ENCODE assay signal across 8 cellular contexts in genomic region chr1:9538669-9539164, GRCh38. TPM values are rescaled to one million over a fixed set of nuclear protein-coding genes. Genes with fewer than 3 reads are reported as not detected.
DNase-seq lines count a peak whose midpoint lies in the region; FAIRE-seq and TF ChIP-seq lines count a peak whose summit lies in the region.

No MANE protein-coding gene starts in this region.

- H3K27me3 ChIP-seq in AG04450 (ENCODE audit: control insufficient read depth, insufficient read depth, low read length), result no peaks in the 10 kb centered on the region
- no peaks in the 10 kb centered on the region for H3K27me3 ChIP-seq in colonic mucosa

- H3K9ac ChIP-seq in colonic mucosa (ENCODE audit: low read depth in 2 of 2, low read length in 2 of 2), result peak overlapping the region; percentile 43 to 49

- FAIRE-seq in HTR-8/SVneo (lab: Jason Lieb, UNC), result no peak

- H3K79me2 ChIP-seq in OCI-LY7 (ENCODE audit: insufficient read depth, low read depth, low read length), result peaks cover 40% of the 10 kb centered on the region

- no peak for TF ChIP-seq CTCF in AG04450 (IDR thresholded peaks at IDR 0.05; ENCODE audit: low read depth, low read length)
- no peak for TF ChIP-seq CTCF in OCI-LY7 (conservative IDR thresholded peaks at IDR 0.05; ENCODE audit: low read length)
- no peak for TF ChIP-seq CTCF in colonic mucosa (IDR thresholded peaks at IDR 0.05)
- TF ChIP-seq CTCF in nephron progenitor cell (IDR thresholded peaks at IDR 0.05), result no peak

- DNase-seq in AG04450 (ENCODE audit: low read depth, low spot score), result no peak
- no peak for DNase-seq in OCI-LY7 (ENCODE audit: low spot score)
- DNase-seq in colonic mucosa, result peak; percentile 38
- DNase-seq in nephron progenitor cell, result peak; percentile 18
- no peak for DNase-seq in HTR-8/SVneo (ENCODE audit: insufficient read length, low spot score)
- DNase-seq in inferior parietal cortex (ENCODE audit: extremely low spot score), result no peak
- DNase-seq in NOMO-1 treated with dmso at 0.1 percent for 144 hours (lab: John Stamatoyannopoulos, UW; ENCODE audit: unreplicated experiment), result no peak
- no peak for DNase-seq in NCI-H748 treated with DMSO at 0.1 percent for 48 hours (lab: John Stamatoyannopoulos, UW)

- peak overlapping the region; percentile 65 for H3K4me3 Mint-ChIP-seq in nephron progenitor cell

- POLR2A ChIA-PET in AG04450 (lab: Yijun Ruan, JAX) (interaction anchor here (0.6 to 1.5 kb wide), 4 partner anchors 12 to 249 kb away, joined by 4 to 8 read pairs (median 6); no protein-coding TSS in a partner anchor), OCI-LY7 (lab: Charles Lee) (interaction anchor here (1.0 to 1.9 kb wide), 7 partner anchors 16 to 113 kb away, joined by 3 to 10 read pairs (median 4); no protein-coding TSS in a partner anchor)

- no TSS peak for BruUV-seq in OCI-LY7 (replicated peaks; lab: Mats Ljungman, UMichigan)

- CTCF ChIA-PET in AG04450 (lab: Charles Lee), result no interaction called here
- CTCF ChIA-PET in OCI-LY7 (lab: Charles Lee; ENCODE audit: unreplicated experiment), result interaction anchor here (0.9 to 1.0 kb wide), 2 partner anchors 13 to 21 kb away, joined by 3 to 4 read pairs; no protein-coding TSS in a partner anchor

- H3K4me1 Mint-ChIP-seq in nephron progenitor cell, result peaks cover 26% of the 10 kb centered on the region

- no peak overlapping the region for H3K4me3 ChIP-seq in AG04450 (ENCODE audit: low read depth, low read length)
- H3K4me3 ChIP-seq in OCI-LY7 (ENCODE audit: low read depth, low read length, poor library complexity, severe bottlenecking), result peak overlapping the region; percentile 18
- no peak overlapping the region for H3K4me3 ChIP-seq in colonic mucosa

- peaks cover 13% of the 10 kb centered on the region for H3K36me3 Mint-ChIP-seq in nephron progenitor cell (ENCODE audit: low read depth)

- peak overlapping the region; percentile 69; the same call in 1 of the 2 replicates for H2AFZ ChIP-seq in OCI-LY7 (ENCODE audit: low read length)

- intact Hi-C loops in OCI-LY7 (cut with micrococcal nuclease; ENCODE audit: unreplicated experiment) (loop anchor here (1.0 to 5.0 kb wide), 4 partner anchors 22 to 50 kb away; partner anchors contain the start of gene TMEM201), colonic mucosa (cut with DNase I) (no loop called here)

- H3K27ac Mint-ChIP-seq in nephron progenitor cell, result peak overlapping the region; percentile 83

- H3K9me3 Mint-ChIP-seq in nephron progenitor cell, result peaks cover 4% of the 10 kb centered on the region

- peak overlapping the region; percentile 39 for H3K27ac ChIP-seq in AG04450 (ENCODE audit: low read depth, low read length)
- peak overlapping the region; percentile 77 for H3K27ac ChIP-seq in OCI-LY7 (ENCODE audit: low read depth, low read length, poor library complexity, severe bottlenecking)
- H3K27ac ChIP-seq in colonic mucosa, result peak overlapping the region; percentile 64

- H4K20me1 ChIP-seq in OCI-LY7 (ENCODE audit: insufficient read depth, low read length), result peaks cover 11% of the 10 kb centered on the region; the same call in 1 of the 2 replicates

- no peaks in the 10 kb centered on the region for H3K9me2 ChIP-seq in OCI-LY7 (ENCODE audit: insufficient read depth, low read length)

- no peaks in the 10 kb centered on the region for H3K27me3 Mint-ChIP-seq in nephron progenitor cell (ENCODE audit: low read depth, poor library complexity)

- H3K36me3 ChIP-seq in OCI-LY7 (ENCODE audit: insufficient read depth, low read length), result peaks cover 17% of the 10 kb centered on the region
- H3K36me3 ChIP-seq in colonic mucosa, result no peaks in the 10 kb centered on the region

- H3K9me3 ChIP-seq in AG04450 (ENCODE audit: control insufficient read depth, insufficient read depth, low read length) (no peaks in the 10 kb centered on the region; the same call in 1 of the 2 replicates), OCI-LY7 (ENCODE audit: low read length) (no peaks in the 10 kb centered on the region), colonic mucosa (no peaks in the 10 kb centered on the region)

- H3K4me2 ChIP-seq in OCI-LY7 (ENCODE audit: low read length), result peak overlapping the region; percentile 54

- peaks cover 23% of the 10 kb centered on the region for H3K4me1 ChIP-seq in OCI-LY7 (ENCODE audit: insufficient read depth, low read length, poor library complexity, severe bottlenecking)
- peaks cover 12% of the 10 kb centered on the region for H3K4me1 ChIP-seq in colonic mucosa

RNA-seq across cellular contexts. Expression of gene SLC25A33, which starts 0.5 kb away (rescaled TPM):
- polyA plus RNA-seq in AG04450 (2011; rRNA removed), result 3.3 and 4.1 TPM in 2 replicates
- polyA minus RNA-seq in AG04450 (2011; rRNA and poly(A)+ RNA removed), result 2.0 TPM in 2 replicates
- 14.4 and 15.1 TPM in 2 replicates for total RNA-seq in OCI-LY7 (2014; rRNA removed; shearing (Covaris generic))
- 14.1 and 16.5 TPM in 2 replicates for total RNA-seq in OCI-LY7 (2022)
- total RNA-seq in colonic mucosa, result 1 to 10 TPM; 5.0 to 8.4 TPM

RNA-seq across cellular contexts. Expression of gene TMEM201, which starts 50.0 kb away (rescaled TPM):
- polyA plus RNA-seq in AG04450 (2011; rRNA removed), result 1.6 and 2.0 TPM in 2 replicates
- 2.3 and 2.9 TPM in 2 replicates for polyA minus RNA-seq in AG04450 (2011; rRNA and poly(A)+ RNA removed)
- 5.3 and 7.5 TPM in 2 replicates for total RNA-seq in OCI-LY7 (2014; rRNA removed; shearing (Covaris generic))
- total RNA-seq in OCI-LY7 (2022) (21.9 and 23.6 TPM in 2 replicates), colonic mucosa (10 to 100 TPM in 1 of 2 donors, 1 to 10 TPM in 1; 5.1 to 18.1 TPM)

Comparison
In these comparisons a context has a peak if more than half of its experiments do, and no peak if none do; other contexts are left out.
1. DNase-seq: peak in colonic mucosa (single experiment) and nephron progenitor cell (single experiment); none in AG04450 (single experiment), OCI-LY7 (single experiment), HTR-8/SVneo (single experiment), inferior parietal cortex (single experiment), NOMO-1 treated with dmso at 0.1 percent for 144 hours (single experiment) and NCI-H748 treated with DMSO at 0.1 percent for 48 hours (single experiment).
2. Peak in every context shown above with its lines, with median percentiles within 50 percentile points of each other: H3K27ac ChIP-seq.